Comparison of ENCODE assay signal across 9 cellular contexts in the genomic region with DNA sequence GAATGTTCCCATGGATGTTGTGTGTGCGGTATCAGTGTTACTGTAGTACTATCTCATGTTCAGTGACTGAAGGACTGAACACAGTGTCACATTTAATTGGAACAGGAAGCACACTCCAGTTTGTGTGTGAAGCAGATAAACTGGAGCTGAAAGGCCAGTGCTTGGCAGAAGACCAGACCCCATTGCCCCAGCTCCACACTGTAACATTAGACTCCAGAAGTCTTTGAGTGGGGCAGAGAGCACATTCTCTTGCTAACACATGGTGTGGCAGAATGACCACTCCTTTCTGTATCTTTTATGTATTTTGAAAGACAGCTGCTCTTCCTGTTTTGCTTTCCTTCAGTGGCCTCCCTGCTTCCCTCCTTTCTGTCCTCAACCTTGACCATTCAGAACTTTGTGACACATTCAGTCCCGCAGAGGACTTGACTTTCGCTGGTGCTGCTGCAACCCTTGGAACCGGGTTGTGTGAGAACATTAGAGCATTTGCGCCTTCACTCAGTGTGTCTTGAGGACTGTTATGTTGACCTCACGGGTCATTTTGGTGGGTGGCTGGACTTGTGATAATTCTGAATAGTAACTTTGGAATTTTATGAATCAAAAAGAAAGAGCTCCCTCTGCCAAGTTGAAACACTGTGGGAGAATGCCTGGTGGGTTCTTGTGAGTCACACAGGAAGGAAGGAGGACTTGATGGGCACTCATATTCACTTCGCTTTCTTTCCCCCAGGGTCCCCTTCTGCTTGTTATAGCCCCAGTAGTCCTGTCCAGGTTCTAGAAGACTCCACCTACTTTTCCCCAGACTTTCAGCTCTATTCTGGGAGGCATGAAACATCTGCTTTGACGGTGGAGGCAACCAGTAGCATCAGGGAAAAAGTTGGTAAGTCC. TPM values are rescaled to one million over a fixed set of nuclear protein-coding genes. Genes with fewer than 3 reads are reported as not detected.
DNase-seq lines count a peak whose midpoint lies in the region; ATAC-seq and TF ChIP-seq lines count a peak whose summit lies in the region.
"Had no signal": no experiment of that assay in that cellular context is flagged by ENCODE, and none has a peak within 500 bp of the region (broad histone marks: within the 10 kb centered on the region; RNA-seq: fewer than 3 reads in every experiment).

No MANE protein-coding gene starts in this region.

- no peaks in the 10 kb centered on the region for H3K27me3 Mint-ChIP-seq in MCF 10A (ENCODE audit: insufficient read depth, unreplicated experiment)

- POLR2A ChIA-PET in MCF 10A (lab: Yijun Ruan, JAX) = interaction anchor here (1.3 to 2.0 kb wide), 2 partner anchors 18 to 25 kb away, joined by 5 to 8 read pairs; no protein-coding TSS in a partner anchor

- ATAC-seq in right lobe of liver (peak; percentile 69 to 84 (median 76)), aorta (ENCODE audit: low FRiP score) (peak; percentile 75)

- intact Hi-C loops in MCF 10A (cut with micrococcal nuclease) = no loop called here
- intact Hi-C loops in right lobe of liver (cut with DNase I) = no loop called here
- intact Hi-C loops in aorta (cut with DNase I) = loop anchor here in 1 of 2 donors (5.0 kb wide), 1 partner anchor 53 kb away; no protein-coding TSS in a partner anchor

- peaks cover 39% of the 10 kb centered on the region for H3K4me1 Mint-ChIP-seq in MCF 10A (ENCODE audit: insufficient read depth, unreplicated experiment)
- H3K4me1 Mint-ChIP-seq: CD4-positive, CD25-positive, alpha-beta regulatory T cell had no signal

- peak overlapping the region; percentile 63 for H3K27ac Mint-ChIP-seq in MCF 10A (ENCODE audit: low read depth, unreplicated experiment)
- H3K27ac Mint-ChIP-seq: CD4-positive, CD25-positive, alpha-beta regulatory T cell had no signal

- peak overlapping the region; percentile 69 to 88 (median 74) for H3K27ac ChIP-seq in right lobe of liver
- peak overlapping the region; percentile 36 to 87 for H3K27ac ChIP-seq in aorta (ENCODE audit: low read depth in 1 of 2, low read length in 2 of 2)

- no peak overlapping the region for H3K4me3 Mint-ChIP-seq in MCF 10A (ENCODE audit: unreplicated experiment)
- H3K4me3 Mint-ChIP-seq: CD4-positive, CD25-positive, alpha-beta regulatory T cell had no signal

- H3K27me3 ChIP-seq in right lobe of liver (no peaks in the 10 kb centered on the region), aorta (ENCODE audit: control insufficient read depth in 1 of 2, insufficient read depth in 2 of 2, low read length in 1 of 2) (no peaks in the 10 kb centered on the region)

- H3K36me3 ChIP-seq in right lobe of liver (peaks cover 0 to 6% (median 0%) of the 10 kb centered on the region in 4 donors), aorta (ENCODE audit: control insufficient read depth in 1 of 2, insufficient read depth in 2 of 2, low read length in 1 of 2) (peaks cover 0 to 2% of the 10 kb centered on the region in 2 donors)

- H3K4me1 ChIP-seq in right lobe of liver (peaks cover 0 to 34% (median 15%) of the 10 kb centered on the region in 4 donors), aorta (ENCODE audit: control insufficient read depth in 1 of 2, insufficient read depth in 2 of 2, low read length in 2 of 2) (peaks cover 1 to 24% of the 10 kb centered on the region in 2 donors)

- H3K9me3 Mint-ChIP-seq in MCF 10A (ENCODE audit: unreplicated experiment) = no peaks in the 10 kb centered on the region
- H3K9me3 Mint-ChIP-seq: CD4-positive, CD25-positive, alpha-beta regulatory T cell had no signal

- TF ChIP-seq CTCF in MCF 10A (IDR thresholded peaks at IDR 0.05; ENCODE audit: unreplicated experiment) (no peak), right lobe of liver (IDR thresholded peaks at IDR 0.05) (no peak)

- CTCF ChIA-PET in MCF 10A (lab: Yijun Ruan, JAX) = interaction anchor here (0.7 to 1.4 kb wide), 8 partner anchors 8 to 171 kb away, joined by 3 to 6 read pairs (median 3); no protein-coding TSS in a partner anchor

- TF ChIP-seq POLR2A in right lobe of liver (IDR thresholded peaks at IDR 0.05) = peak; percentile 36

- H3K9me3 ChIP-seq in right lobe of liver (no peaks in the 10 kb centered on the region), aorta (ENCODE audit: control insufficient read depth, low read length) (no peaks in the 10 kb centered on the region)

- DNase-seq in NCI-H748 (lab: John Stamatoyannopoulos, UW; ENCODE audit: unreplicated experiment) (peak; percentile 4), NCI-H748 treated with DMSO at 0.1 percent for 48 hours (lab: John Stamatoyannopoulos, UW) (no peak), MCF 10A (ENCODE audit: unreplicated experiment) (peak; percentile 87), right lobe of liver (peak; percentile 63 to 87 (median 75)), aorta (peak; percentile 76 to 77), pons (ENCODE audit: low spot score) (no peak), NCI-H146 treated with DMSO at 0.1 percent for 48 hours (lab: John Stamatoyannopoulos, UW; ENCODE audit: unreplicated experiment) (no peak)
- no peak for DNase-seq in stimulated activated naive CD4-positive, alpha-beta T cell treated with Interleukin-2 at 50 U/mL for 16 hours (lab: John Stamatoyannopoulos, UW)
- DNase-seq: CD4-positive, CD25-positive, alpha-beta regulatory T cell had no signal

- H3K4me3 ChIP-seq in right lobe of liver (peak overlapping the region; percentile 10 to 55 (median 44)), aorta (ENCODE audit: low read length in 2 of 2) (no peak overlapping the region)

- no TSS peak for BruUV-seq in MCF 10A (replicated peaks; lab: Mats Ljungman, UMichigan)

- WGBS in right lobe of liver (ENCODE audit: insufficient coverage, low coverage, low lambda C conversion rate, missing lambda C conversion rate) = 25% methylated on average over 8 of the region's 8 CpGs
- 6% methylated on average over 8 of the region's 8 CpGs for WGBS in aorta, 2 donors

- H3K36me3 Mint-ChIP-seq in MCF 10A (ENCODE audit: insufficient read depth, unreplicated experiment) = no peaks in the 10 kb centered on the region
- H3K36me3 Mint-ChIP-seq: CD4-positive, CD25-positive, alpha-beta regulatory T cell had no signal

RNA-seq across cellular contexts. Expression of a gene that starts 26.4 kb away (rescaled TPM):
- total RNA-seq in MCF 10A (2022) = 76.6 and 77.0 TPM in 2 replicates
- 10 to 100 TPM in 4 of 6 experiments, 1 to 10 TPM in 2; 7.4 to 43.8 (median 17.3) TPM for total RNA-seq in right lobe of liver
- total RNA-seq in aorta = 10 to 100 TPM; 66.2 to 78.5 TPM
- 10 to 100 TPM; 12.5 to 13.0 TPM for polyA plus RNA-seq in aorta

Comparison
In these comparisons a context has a peak if more than half of its experiments do, and no peak if none do; other contexts are left out.
1. DNase-seq: peak in NCI-H748 (single experiment), MCF 10A (single experiment), right lobe of liver (3 of 3) and aorta (2 of 2); none in NCI-H748 treated with DMSO at 0.1 percent for 48 hours (single experiment), pons (single experiment), stimulated activated naive CD4-positive, alpha-beta T cell treated with Interleukin-2 at 50 U/mL for 16 hours (single experiment) and NCI-H146 treated with DMSO at 0.1 percent for 48 hours (single experiment).
2. H3K4me3 ChIP-seq: peak in right lobe of liver (3 of 3); none in aorta (0 of 2).